ENCODE assay signal across 8 cellular contexts in genomic region chr5:8908055-8908683, GRCh38.
DNase-seq lines count a peak whose midpoint lies in the region; ATAC-seq, FAIRE-seq and TF ChIP-seq lines count a peak whose summit lies in the region.

No MANE protein-coding gene starts in this region.

- no peak overlapping the region for H3K56ac ChIP-seq in mesendoderm (ENCODE audit: low read length)

- no peaks in the 10 kb centered on the region for H3F3A ChIP-seq in Loucy (ENCODE audit: low read depth)

- WGBS in mesendoderm (ENCODE audit: extremely low coverage, insufficient coverage, low lambda C conversion rate): no CpG with 5 or more reads among the region's 7 CpGs

- TF ChIP-seq CTCF in Loucy (conservative IDR thresholded peaks at IDR 0.05; ENCODE audit: low read length) (peak; percentile 93), astrocyte of the cerebellum (IDR thresholded peaks at IDR 0.05; ENCODE audit: low read depth, low read length, missing control alignments) (peak; percentile 81)

- H3K4me3 ChIP-seq in Loucy (ENCODE audit: low read length, poor library complexity, severe bottlenecking) (no peak overlapping the region), astrocyte of the cerebellum (ENCODE audit: low read depth, low read length) (no peak overlapping the region), mesendoderm (ENCODE audit: low read length) (no peak overlapping the region)

- ATAC-seq in GM21360 (IDR thresholded peaks at IDR 0.05; ENCODE audit: unreplicated experiment) (peak; percentile 78), HG03097 (IDR thresholded peaks at IDR 0.05; ENCODE audit: low FRiP score, unreplicated experiment) (no peak)

- H3K79me2 ChIP-seq in Loucy (ENCODE audit: insufficient read depth, low read length) (no peaks in the 10 kb centered on the region), mesendoderm (ENCODE audit: control insufficient read depth, insufficient read depth, low read length) (no peaks in the 10 kb centered on the region)

- H3K9me3 ChIP-seq in Loucy (ENCODE audit: insufficient read depth, low read depth, low read length): 0 out of 2 replicates have a peak, but pooled peaks cover 4% of the 10 kb centered on the region

- H3K36me3 ChIP-seq in Loucy (ENCODE audit: insufficient read depth, low read length) (no peaks in the 10 kb centered on the region), mesendoderm (ENCODE audit: control insufficient read depth, insufficient read depth, low read length) (no peaks in the 10 kb centered on the region)

- H3K79me1 ChIP-seq in mesendoderm (ENCODE audit: low read length): no peaks in the 10 kb centered on the region

- H4K20me1 ChIP-seq in Loucy (ENCODE audit: insufficient read depth, low read length, poor library complexity, severe bottlenecking): no peaks in the 10 kb centered on the region

- no peak overlapping the region for H3K4ac ChIP-seq in mesendoderm (ENCODE audit: low read depth, low read length)

- DNase-seq in NCI-H748 (lab: John Stamatoyannopoulos, UW; ENCODE audit: unreplicated experiment): peak; percentile 45
- DNase-seq in NCI-H748 treated with DMSO at 0.1 percent for 48 hours (lab: John Stamatoyannopoulos, UW): no peak
- DNase-seq in astrocyte of the cerebellum (ENCODE audit: low read depth): no peak
- DNase-seq in mesendoderm: peak; percentile 72
- DNase-seq in GM12892 (ENCODE audit: insufficient read length): no peak

- FAIRE-seq in GM12892 (lab: Jason Lieb, UNC): no peak

- H2AFZ ChIP-seq in Loucy (ENCODE audit: low read length): no peak overlapping the region

- no peak overlapping the region for H3K23ac ChIP-seq in mesendoderm (ENCODE audit: low read length)

- H3K27me3 ChIP-seq in Loucy (ENCODE audit: insufficient read depth, low read length, poor library complexity, severe bottlenecking) (no peaks in the 10 kb centered on the region), mesendoderm (ENCODE audit: insufficient read depth, low read length, poor library complexity) (no peaks in the 10 kb centered on the region)

- H2AK5ac ChIP-seq in mesendoderm (ENCODE audit: low read length): no peak overlapping the region

- H3K27ac ChIP-seq in mesendoderm (ENCODE audit: low read depth, low read length): no peak overlapping the region

- H4K5ac ChIP-seq in mesendoderm (ENCODE audit: low read length): no peak overlapping the region

- no peak overlapping the region for H2BK15ac ChIP-seq in mesendoderm (replicated peaks; ENCODE audit: low read depth)

- no peak for TF ChIP-seq POLR2A in GM12892 (IDR thresholded peaks at IDR 0.05; ENCODE audit: low read depth, low read length)

- H3K9me2 ChIP-seq in Loucy (replicated peaks; ENCODE audit: low read depth, low read length): no peaks in the 10 kb centered on the region

- H2BK5ac ChIP-seq in mesendoderm (ENCODE audit: low read length): no peak overlapping the region

- no peak overlapping the region for H3K9ac ChIP-seq in Loucy (ENCODE audit: low read depth, low read length, poor library complexity, severe bottlenecking)
- no peak overlapping the region for H3K9ac ChIP-seq in mesendoderm (ENCODE audit: low read length)

- H4K8ac ChIP-seq in mesendoderm (ENCODE audit: low read depth, low read length): no peak overlapping the region

- H3K4me2 ChIP-seq in Loucy (ENCODE audit: low read depth, low read length, poor library complexity, severe bottlenecking): no peak overlapping the region
- H3K4me2 ChIP-seq in mesendoderm (ENCODE audit: low read length): no peak overlapping the region

- in situ Hi-C loops in astrocyte of the cerebellum (cut with HindIII; ENCODE audit: low sequenced_read_pairs): no loop called here

- no peak overlapping the region for H3K18ac ChIP-seq in mesendoderm (ENCODE audit: low read length)

- H3K4me1 ChIP-seq in Loucy (ENCODE audit: insufficient read depth, low read length, poor library complexity, severe bottlenecking): no peaks in the 10 kb centered on the region
- H3K4me1 ChIP-seq in mesendoderm (ENCODE audit: control insufficient read depth, low read depth, low read length): no peaks in the 10 kb centered on the region

- no peak overlapping the region for H2BK120ac ChIP-seq in mesendoderm (ENCODE audit: low read depth, low read length)

Comparison
In these comparisons a context has a peak if more than half of its experiments do, and no peak if none do; other contexts are left out.
1. DNase-seq: peak in NCI-H748 (single experiment) and mesendoderm (single experiment); none in NCI-H748 treated with DMSO at 0.1 percent for 48 hours (single experiment), astrocyte of the cerebellum (single experiment) and GM12892 (single experiment).